21 cellular contexts compared by ENCODE assay signal in the genomic region with DNA sequence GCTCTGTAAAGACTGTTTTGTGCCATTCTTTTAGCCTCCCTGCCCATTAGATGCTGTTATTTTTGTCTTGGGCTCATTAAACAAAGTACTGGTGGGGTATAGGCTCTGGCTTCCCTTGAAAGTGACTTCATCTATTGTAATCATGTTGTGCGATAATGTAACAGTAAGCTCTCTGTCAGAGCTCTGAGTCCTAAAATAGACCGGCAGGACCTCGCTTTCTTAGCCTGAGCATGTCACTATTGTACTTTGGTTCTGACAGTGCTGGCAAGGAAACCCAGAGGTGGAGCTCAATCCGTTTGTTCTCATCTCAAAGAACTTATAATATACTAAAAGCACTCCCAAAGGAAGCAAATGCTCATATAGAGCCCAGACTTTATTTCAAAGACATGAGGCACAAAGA.
"Had no signal": no experiment of that assay in that cellular context is flagged by ENCODE, and none has a peak within 500 bp of the region (broad histone marks: within the 10 kb centered on the region; RNA-seq: fewer than 3 reads in every experiment).

No MANE protein-coding gene starts in this region.

- H3K4me1 Mint-ChIP-seq: natural killer cell had no signal

- DNase-seq: activated CD4-positive, alpha-beta T cell treated with anti-CD3 and anti-CD28 coated beads for 1 hour; activated CD4-positive, alpha-beta T cell treated with anti-CD3 and anti-CD28 coated beads, Interleukin-2, amount 50 U/mL, for 4 hours; activated naive CD4-positive, alpha-beta T cell treated with Interleukin-2 at 50 U/mL for 16 hours; activated T-cell treated with anti-CD3 and anti-CD28 coated beads for 4 hours; effector CD8-positive, alpha-beta T cell; left lung; natural killer cell; occipital lobe; right cardiac atrium; small intestine; stimulated activated CD4-positive, alpha-beta T cell treated with anti-CD3 and anti-CD28 coated beads, Interleukin-4, amount 100 ng/mL, for 4 hours; stimulated activated CD8-positive, alpha-beta memory T cell treated with anti-CD3 and anti-CD28 coated beads, Interleukin-4, amount 100 ng/mL, for 48 hours; stimulated activated naive CD8-positive, alpha-beta T cell treated with anti-CD3 and anti-CD28 coated beads, Interleukin-15, Interleukin-2, amounts not matched to agents 100 U/mL and 50 U/mL, for 24 hours; SW 1271; testis; upper lobe of right lung had no signal

- H3K27ac Mint-ChIP-seq: memory B cell, natural killer cell, progenitor cell of endocrine pancreas had no signal

- ATAC-seq: gastroesophageal sphincter; left lung; natural killer cell; right cardiac atrium; stimulated activated naive CD8-positive, alpha-beta T cell treated with anti-CD3 and anti-CD28 coated beads, Interleukin-15, Interleukin-2, amounts not matched to agents 100 U/mL and 50 U/mL, for 24 hours; upper lobe of right lung had no signal

- H3K36me3 Mint-ChIP-seq: memory B cell, natural killer cell had no signal

- H3K36me3 ChIP-seq: ascending aorta, gastroesophageal sphincter, left lung, upper lobe of right lung had no signal

- H3K4me3 ChIP-seq: ascending aorta, coronary artery, gastroesophageal sphincter, left lung, testis, upper lobe of right lung had no signal

- H3K9me3 ChIP-seq: ascending aorta, gastroesophageal sphincter, left lung, testis, upper lobe of right lung had no signal

- H3K27me3 ChIP-seq: ascending aorta, left lung, testis, upper lobe of right lung had no signal

- H3K9me3 Mint-ChIP-seq: memory B cell, natural killer cell had no signal

- H3K4me3 Mint-ChIP-seq: memory B cell, natural killer cell had no signal

- H3K27ac ChIP-seq: ascending aorta, coronary artery, gastroesophageal sphincter, left lung, testis, upper lobe of right lung had no signal

- H3K4me1 ChIP-seq: ascending aorta, gastroesophageal sphincter, left lung, testis, upper lobe of right lung had no signal
